Comparison of ENCODE assay signal across 18 cellular contexts in the genomic region with DNA sequence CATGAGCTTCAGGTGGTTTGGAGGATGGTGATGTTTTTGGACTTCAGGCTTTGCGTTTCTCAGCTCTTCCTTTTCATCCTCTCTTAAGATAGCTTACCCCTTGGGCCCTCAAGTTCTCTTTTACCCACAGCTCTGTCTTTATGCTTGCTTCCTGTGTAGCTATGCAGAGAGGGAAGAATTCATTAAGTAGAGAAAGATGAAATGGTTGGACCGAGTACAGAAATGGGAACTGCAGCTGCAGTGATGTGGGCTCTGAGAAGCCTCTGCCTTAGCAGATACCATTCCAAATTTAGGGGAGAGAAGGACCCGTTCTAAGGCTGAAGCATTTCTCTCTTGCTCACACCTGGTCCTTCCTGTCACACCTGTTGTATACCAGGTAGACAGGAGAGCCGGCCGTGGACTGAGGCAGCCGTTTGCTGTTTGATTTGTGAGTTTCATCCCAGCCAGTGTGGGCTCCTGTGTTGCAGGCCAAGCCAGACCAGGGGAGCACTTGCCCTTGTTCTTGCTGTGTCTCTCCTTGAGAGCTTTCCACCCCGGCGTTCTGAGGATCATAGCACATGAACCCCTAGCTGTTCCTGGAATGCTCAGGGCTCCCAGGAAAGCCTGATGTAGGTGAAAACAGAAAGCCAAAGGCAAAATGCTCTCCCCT.
"Had no signal": no experiment of that assay in that cellular context is flagged by ENCODE, and none has a peak within 500 bp of the region (broad histone marks: within the 10 kb centered on the region; RNA-seq: fewer than 3 reads in every experiment).

No MANE protein-coding gene starts in this region.

- H3K27me3 ChIP-seq: breast epithelium had no signal

- H3K27ac ChIP-seq: breast epithelium, SK-N-MC had no signal

- DNase-seq: activated CD4-positive, alpha-beta T cell treated with anti-CD3 and anti-CD28 coated beads for 4 hours; activated CD8-positive, alpha-beta memory T cell treated with anti-CD3 and anti-CD28 coated beads, Interleukin-2, amount 50 U/mL, for 4 hours; activated CD8-positive, alpha-beta T cell treated with anti-CD3 and anti-CD28 coated beads for 36 hours; activated effector memory CD4-positive, alpha-beta T cell treated with Interleukin-2 at 50 U/mL for 16 hours; activated naive CD4-positive, alpha-beta T cell; aorta; caudate nucleus; MM.1S; NCI-H146; NCI-H187 treated with DMSO at 0.1 percent for 48 hours; NCI-H2171 treated with DMSO at 0.1 percent for 48 hours; NCI-H226; NCI-H510A; NCI-H526 treated with DMSO at 0.1 percent for 48 hours; NCI-H82 had no signal

- H3K9me3 ChIP-seq: breast epithelium had no signal

- H3K4me1 ChIP-seq: breast epithelium had no signal

- H3K36me3 ChIP-seq: breast epithelium had no signal

- ATAC-seq: activated CD4-positive, CD25-positive, alpha-beta regulatory T cell treated with anti-CD3 and anti-CD28 coated beads, Interleukin-2, amount 50 U/mL, for 24 hours; activated CD8-positive, alpha-beta T cell treated with anti-CD3 and anti-CD28 coated beads for 36 hours had no signal

- H3K4me3 ChIP-seq: breast epithelium, SK-N-MC had no signal
